In the genomic region with DNA sequence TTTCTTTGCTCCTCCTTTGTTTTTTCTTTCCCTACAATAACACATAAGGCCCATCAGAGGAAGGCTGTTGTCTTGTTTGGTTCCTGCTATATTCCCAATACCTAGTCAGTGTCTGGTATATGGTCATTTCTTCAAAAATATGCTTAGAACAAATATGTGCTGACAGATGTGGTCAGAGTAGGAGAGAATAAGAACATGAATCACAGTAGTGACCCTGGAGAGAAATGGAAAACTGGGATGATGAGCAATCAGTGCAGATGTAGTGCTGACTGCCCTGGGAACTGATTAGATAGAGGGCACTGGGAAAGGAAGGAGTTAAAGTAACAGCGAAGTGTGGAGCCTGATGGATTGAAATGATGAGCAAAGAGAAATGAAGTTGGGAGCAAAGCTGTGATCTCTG, we compare ENCODE assay signal across 23 cellular contexts.
"Had no signal": no experiment of that assay in that cellular context is flagged by ENCODE, and none has a peak within 500 bp of the region (broad histone marks: within the 10 kb centered on the region; RNA-seq: fewer than 3 reads in every experiment).

No MANE protein-coding gene starts in this region.

- H3K9ac ChIP-seq: parathyroid adenoma had no signal

- H3K27ac ChIP-seq: esophagus muscularis mucosa, gastroesophageal sphincter, hepatocyte, parathyroid adenoma, uterus had no signal

- H2AFZ ChIP-seq: hepatocyte, parathyroid adenoma had no signal

- DNase-seq: activated CD4-positive, alpha-beta T cell treated with anti-CD3 and anti-CD28 coated beads for 36 hours; activated CD4-positive, CD25-positive, alpha-beta regulatory T cell; activated CD8-positive, alpha-beta memory T cell treated with anti-CD3 and anti-CD28 coated beads, Interleukin-2, amount 10 ng/mL, durations not matched to agents 7 days and 5 days; activated CD8-positive, alpha-beta T cell treated with anti-CD3 and anti-CD28 coated beads, Interleukin-2, amount 10 ng/mL, durations not matched to agents 7 days and 5 days; activated naive CD4-positive, alpha-beta T cell; activated T-cell treated with anti-CD3 and anti-CD28 coated beads for 4 hours; activated T-cell treated with anti-CD3 and anti-CD28 coated beads, Interleukin-2, amount 50 U/mL, for 72 hours; anterior cingulate cortex; endodermal cell; left cardiac atrium; left ventricle myocardium superior; mammary epithelial cell; nucleus accumbens; right cardiac atrium; stimulated activated CD4-positive, alpha-beta T cell treated with anti-CD3 and anti-CD28 coated beads, Interleukin-12 subunit alpha, Interleukin-12 subunit beta, amount 100 ng/mL, for 4 hours; stimulated activated CD4-positive, alpha-beta T cell treated with anti-CD3 and anti-CD28 coated beads, Interleukin-4, amount 100 ng/mL, for 1 hour; substantia nigra; uterus had no signal

- H3K36me3 ChIP-seq: esophagus muscularis mucosa, gastroesophageal sphincter, uterus had no signal

- H3K4me1 ChIP-seq: uterus had no signal

- ATAC-seq: activated CD4-positive, alpha-beta T cell treated with anti-CD3 and anti-CD28 coated beads for 36 hours; activated CD8-positive, alpha-beta memory T cell treated with anti-CD3 and anti-CD28 coated beads, Interleukin-2, amount 10 ng/mL, durations not matched to agents 7 days and 5 days; activated CD8-positive, alpha-beta T cell treated with anti-CD3 and anti-CD28 coated beads, Interleukin-2, amount 10 ng/mL, durations not matched to agents 7 days and 5 days; activated naive CD4-positive, alpha-beta T cell treated with anti-CD3 and anti-CD28 coated beads, Interleukin-2, amount 50 U/mL, for 72 hours; activated T-cell treated with anti-CD3 and anti-CD28 coated beads, Interleukin-2, amount 50 U/mL, for 72 hours; gastroesophageal sphincter; left ventricle myocardium superior; right cardiac atrium had no signal

- H3K4me2 ChIP-seq: hepatocyte had no signal

- H3K9me3 ChIP-seq: esophagus muscularis mucosa, gastroesophageal sphincter, uterus had no signal

- H3K79me2 ChIP-seq: hepatocyte, parathyroid adenoma had no signal

- H3K4me3 ChIP-seq: esophagus muscularis mucosa, gastroesophageal sphincter, hepatocyte, uterus had no signal

- H3K27me3 ChIP-seq: esophagus muscularis mucosa, gastroesophageal sphincter, hepatocyte, uterus had no signal
